ENCODE assay signal across 16 cellular contexts in genomic region chr7:136184719-136185118, GRCh38.
DNase-seq lines count a peak whose midpoint lies in the region; ATAC-seq, FAIRE-seq and TF ChIP-seq lines count a peak whose summit lies in the region.
"Had no signal": no experiment of that assay in that cellular context is flagged by ENCODE, and none has a peak within 500 bp of the region (broad histone marks: within the 10 kb centered on the region; RNA-seq: fewer than 3 reads in every experiment).

No MANE protein-coding gene starts in this region.

- no CpG with 5 or more reads among the region's 2 CpGs for WGBS in H9 (ENCODE audit: extremely low coverage, insufficient read length, low lambda C conversion rate)

- no peaks in the 10 kb centered on the region for H3K9me3 ChIP-seq in PC-3 (ENCODE audit: low read length)
- no peaks in the 10 kb centered on the region for H3K9me3 ChIP-seq in H9 (ENCODE audit: control insufficient read depth, low read depth, low read length)
- H3K9me3 ChIP-seq: HAP-1 had no signal

- H3K79me1 ChIP-seq in H9 (ENCODE audit: insufficient read depth, low read depth, low read length, poor library complexity, severe bottlenecking) = no peaks in the 10 kb centered on the region

- no peak overlapping the region for H3K14ac ChIP-seq in H9 (ENCODE audit: insufficient read depth, low read length)

- BruUV-seq in PC-3 (replicated peaks; lab: Mats Ljungman, UMichigan) = no TSS peak

- H2BK12ac ChIP-seq in H9 (ENCODE audit: insufficient read length, low read depth, low read length) = no peak overlapping the region

- H3K27me3 ChIP-seq in PC-3 (ENCODE audit: low read length) = no peaks in the 10 kb centered on the region; the same call in 1 of the 2 replicates
- H3K27me3 ChIP-seq in H9 (ENCODE audit: insufficient read depth, low read length) = no peaks in the 10 kb centered on the region

- H3K23me2 ChIP-seq in H9 (ENCODE audit: insufficient read length, low read depth, low read length, poor library complexity, severe bottlenecking) = no peaks in the 10 kb centered on the region

- no peaks in the 10 kb centered on the region for H4K20me1 ChIP-seq in PC-3 (ENCODE audit: low read length)
- H4K20me1 ChIP-seq in H9 (ENCODE audit: control insufficient read depth, insufficient read depth, insufficient read length) = no peaks in the 10 kb centered on the region

- DNase-seq in LNCaP clone FGC (ENCODE audit: low read depth) (peak; percentile 59), PC-3 (no peak), H9 (no peak)
- DNase-seq: C1 segment of cervical spinal cord; Calu3; CD4-positive, alpha-beta memory T cell; COR-L47; DMS79 treated with DMSO at 0.1 percent for 48 hours; HFFc6 had no signal

- H2AK5ac ChIP-seq in H9 (ENCODE audit: insufficient read length, low read length) = no peak overlapping the region

- H3K56ac ChIP-seq in H9 (ENCODE audit: insufficient read length, low read depth, low read length) = no peak overlapping the region

- H4K5ac ChIP-seq in H9 (ENCODE audit: insufficient read length, low read depth, low read length) = no peak overlapping the region

- CTCF ChIA-PET in PC-3 (lab: Charles Lee) = no interaction called here

- H3K4me1 Mint-ChIP-seq in H9 = peaks cover 9 to 12% of the 10 kb centered on the region in 2 experiments
- H3K4me1 Mint-ChIP-seq: GM23338 had no signal

- peak overlapping the region; percentile 14; the same call in 1 of the 2 replicates for H3K27ac ChIP-seq in VCaP
- no peak overlapping the region for H3K27ac ChIP-seq in PC-3 (ENCODE audit: low read length)
- no peak overlapping the region for H3K27ac ChIP-seq in H9 (ENCODE audit: insufficient read length, low read depth, low read length)

- no peaks in the 10 kb centered on the region for H3K9me3 Mint-ChIP-seq in H9
- H3K9me3 Mint-ChIP-seq: GM23338 had no signal

- peak; percentile 78 for FAIRE-seq in islet of Langerhans (lab: Jason Lieb, UNC)
- FAIRE-seq: GM12892, GM19239 had no signal

- H3K4me1 ChIP-seq in PC-3 (ENCODE audit: insufficient read depth, low read length) (no peaks in the 10 kb centered on the region), H9 (ENCODE audit: insufficient read depth, low read length) (no peaks in the 10 kb centered on the region)
- H3K4me1 ChIP-seq: HAP-1 had no signal

- TF ChIP-seq CTCF in LNCaP clone FGC (IDR thresholded peaks at IDR 0.05; ENCODE audit: control insufficient read depth, extremely low read depth, insufficient read depth) (no peak), VCaP (conservative IDR thresholded peaks at IDR 0.05) (no peak), PC-3 (conservative IDR thresholded peaks at IDR 0.05; ENCODE audit: low read depth, low read length) (no peak), H9 (conservative IDR thresholded peaks at IDR 0.05) (no peak)

- H3K4me2 ChIP-seq in PC-3 (ENCODE audit: low read length) = no peak overlapping the region
- no peak overlapping the region for H3K4me2 ChIP-seq in H9 (ENCODE audit: insufficient read depth, insufficient read length, low read length)
- H3K4me2 ChIP-seq: GM23338 had no signal

- H3K36me3 Mint-ChIP-seq in H9 (ENCODE audit: insufficient read depth in 1 of 3, low read depth in 3 of 3) = no peaks in the 10 kb centered on the region

- no peak overlapping the region for H3K4me3 Mint-ChIP-seq in H9
- H3K4me3 Mint-ChIP-seq: CD4-positive, alpha-beta memory T cell; GM23338; HFFc6 had no signal

- H3F3A ChIP-seq in PC-3 (ENCODE audit: low read length, unreplicated experiment) = no peaks in the 10 kb centered on the region

- ATAC-seq in GM21825 (IDR thresholded peaks at IDR 0.05; ENCODE audit: unreplicated experiment) = no peak
- no peak for ATAC-seq in PC-3

- H4K91ac ChIP-seq in H9 (ENCODE audit: insufficient read length, low read depth, low read length) = no peak overlapping the region

- H2BK5ac ChIP-seq in H9 (ENCODE audit: insufficient read length, low read length) = no peak overlapping the region

- no peak overlapping the region for H3T11ph ChIP-seq in H9 (ENCODE audit: low read length)

- no peaks in the 10 kb centered on the region for H3K9me2 ChIP-seq in PC-3 (replicated peaks; ENCODE audit: low read length)

- H3K79me2 ChIP-seq in PC-3 (ENCODE audit: low read length) = no peaks in the 10 kb centered on the region
- H3K79me2 ChIP-seq in H9 (ENCODE audit: insufficient read depth, low read length) = no peaks in the 10 kb centered on the region

- H3K9ac ChIP-seq in PC-3 (ENCODE audit: low read length) = no peak overlapping the region
- no peak overlapping the region for H3K9ac ChIP-seq in H9 (ENCODE audit: extremely low read depth, insufficient read length, low read length)

- H3K18ac ChIP-seq in H9 (ENCODE audit: insufficient read length, low read depth, low read length) = no peak overlapping the region

- no peak overlapping the region for H2BK20ac ChIP-seq in H9 (ENCODE audit: low read depth, low read length, poor library complexity, severe bottlenecking)

- no peaks in the 10 kb centered on the region for H3K36me3 ChIP-seq in PC-3 (ENCODE audit: low read depth, low read length)
- H3K36me3 ChIP-seq: HAP-1 had no signal

- H3K27me3 Mint-ChIP-seq in H9 (ENCODE audit: low read depth) = peaks cover 3% of the 10 kb centered on the region
- H3K27me3 Mint-ChIP-seq: CD4-positive, alpha-beta memory T cell had no signal

- H3K4ac ChIP-seq in H9 (ENCODE audit: low read depth, low read length) = no peak overlapping the region

- no peak overlapping the region for H4K8ac ChIP-seq in H9 (replicated peaks; ENCODE audit: insufficient read length, low read depth, low read length)

- intact Hi-C loops in PC-3 (cut with micrococcal nuclease) = no loop called here

- no peak overlapping the region for H3K27ac Mint-ChIP-seq in H9
- H3K27ac Mint-ChIP-seq: CD4-positive, alpha-beta memory T cell; GM23338; HFFc6 had no signal

- no peak overlapping the region for H2AFZ ChIP-seq in PC-3 (ENCODE audit: low read length)
- no peak overlapping the region for H2AFZ ChIP-seq in H9 (ENCODE audit: low read length)
- H2AFZ ChIP-seq: GM23338 had no signal

- H2BK15ac ChIP-seq in H9 (ENCODE audit: low read depth, low read length) = no peak overlapping the region

- H3K4me3 ChIP-seq in LNCaP clone FGC (ENCODE audit: low read depth, low read length) (no peak overlapping the region), PC-3 (ENCODE audit: low read length) (no peak overlapping the region)
- H3K4me3 ChIP-seq: GM23338, HAP-1 had no signal

- no peak overlapping the region for H3K23ac ChIP-seq in H9 (ENCODE audit: insufficient read length, low read depth, low read length)

- POLR2A ChIA-PET in PC-3 (lab: Charles Lee; ENCODE audit: unreplicated experiment) = no interaction called here

- H2BK120ac ChIP-seq in H9 (ENCODE audit: low read depth, low read length, poor library complexity, severe bottlenecking) = no peak overlapping the region
